8 cellular contexts compared by ENCODE assay signal in the genomic region with DNA sequence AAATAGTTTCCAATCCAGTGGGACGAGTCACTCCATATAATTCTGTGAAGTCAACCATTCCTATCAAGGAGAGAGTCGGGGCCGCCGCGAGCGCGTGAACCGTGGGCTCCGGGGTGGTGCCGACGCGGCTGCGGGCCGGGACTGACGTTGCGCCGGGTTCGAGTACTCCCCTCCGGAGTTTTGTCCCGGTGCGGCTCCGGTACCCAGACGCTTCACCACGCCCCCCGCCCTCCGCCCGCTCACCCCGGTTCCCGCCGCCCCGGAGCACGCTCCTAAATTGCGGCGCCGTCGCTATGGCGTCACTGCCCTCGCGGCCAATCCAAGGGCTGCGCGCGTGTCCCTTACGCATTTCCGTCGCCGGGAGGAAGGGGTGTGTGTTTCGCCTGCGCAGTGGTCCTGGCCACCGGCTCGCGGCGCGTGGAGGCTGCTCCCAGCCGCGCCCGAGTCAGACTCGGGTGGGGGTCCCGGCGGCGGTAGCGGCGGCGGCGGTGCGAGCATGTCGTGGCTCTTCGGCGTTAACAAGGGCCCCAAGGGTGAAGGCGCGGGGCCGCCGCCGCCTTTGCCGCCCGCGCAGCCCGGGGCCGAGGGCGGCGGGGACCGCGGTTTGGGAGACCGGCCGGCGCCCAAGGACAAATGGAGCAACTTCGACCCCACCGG. TPM values are rescaled to one million over a fixed set of nuclear protein-coding genes. Genes with fewer than 3 reads are reported as not detected.
DNase-seq lines count a peak whose midpoint lies in the region; ATAC-seq and TF ChIP-seq lines count a peak whose summit lies in the region.

A gene with protein sequence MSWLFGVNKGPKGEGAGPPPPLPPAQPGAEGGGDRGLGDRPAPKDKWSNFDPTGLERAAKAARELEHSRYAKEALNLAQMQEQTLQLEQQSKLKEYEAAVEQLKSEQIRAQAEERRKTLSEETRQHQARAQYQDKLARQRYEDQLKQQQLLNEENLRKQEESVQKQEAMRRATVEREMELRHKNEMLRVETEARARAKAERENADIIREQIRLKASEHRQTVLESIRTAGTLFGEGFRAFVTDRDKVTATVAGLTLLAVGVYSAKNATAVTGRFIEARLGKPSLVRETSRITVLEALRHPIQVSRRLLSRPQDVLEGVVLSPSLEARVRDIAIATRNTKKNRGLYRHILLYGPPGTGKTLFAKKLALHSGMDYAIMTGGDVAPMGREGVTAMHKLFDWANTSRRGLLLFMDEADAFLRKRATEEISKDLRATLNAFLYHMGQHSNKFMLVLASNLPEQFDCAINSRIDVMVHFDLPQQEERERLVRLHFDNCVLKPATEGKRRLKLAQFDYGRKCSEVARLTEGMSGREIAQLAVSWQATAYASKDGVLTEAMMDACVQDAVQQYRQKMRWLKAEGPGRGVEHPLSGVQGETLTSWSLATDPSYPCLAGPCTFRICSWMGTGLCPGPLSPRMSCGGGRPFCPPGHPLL (plus strand): TSS at position 377 of the 657 bp plus-strand sequence. CDS start 120 bp downstream, at position 497.

- H3K27me3 ChIP-seq in heart right ventricle (no peaks in the 10 kb centered on the region), upper lobe of left lung (no peaks in the 10 kb centered on the region)

- intact Hi-C loops in T-helper 1 cell treated with Interleukin-12 subunit alpha and Interleukin-12 subunit beta and Interleukin-4 antibody, amounts not matched to agents 30 ng/mL and 1 ng/mL, for 36 hours (cut with micrococcal nuclease): loop anchor here (1.0 to 2.0 kb wide), 9 partner anchors 36 to 188 kb away; a partner anchor contains a TSS
- intact Hi-C loops in heart right ventricle (cut with DNase I): no loop called here
- intact Hi-C loops in posterior cingulate gyrus (cut with DNase I): no loop called here

- no peak for TF ChIP-seq EP300 in upper lobe of left lung (IDR thresholded peaks at IDR 0.05)

- H3K36me3 ChIP-seq in heart right ventricle: peaks cover 0 to 6% (median 0%) of the 10 kb centered on the region in 9 donors
- H3K36me3 ChIP-seq in upper lobe of left lung: no peaks in the 10 kb centered on the region

- in situ Hi-C loops in GM13976 (cut with MboI; ENCODE audit: low sequenced_read_pairs, unreplicated experiment): no loop called here

- WGBS in heart right ventricle, 2 donors: 0 to 1% methylated on average over 56 to 80 of the region's 87 CpGs
- whole genome bisulfite sequencing in upper lobe of left lung, 2 donors: 0 to 1% methylated on average over 6 to 41 of the region's 87 CpGs

- H3K4me1 ChIP-seq in heart right ventricle (peaks cover 0 to 28% (median 19%) of the 10 kb centered on the region in 9 donors), upper lobe of left lung (peaks cover 20 to 27% (median 21%) of the 10 kb centered on the region in 4 donors)

- peak within 1 kb of the TSS; percentile 4 to 98 (median 81) for H3K4me3 ChIP-seq in heart right ventricle
- H3K4me3 ChIP-seq in upper lobe of left lung: peak within 1 kb of the TSS; percentile 75 to 92 (median 84)

- H3K27ac ChIP-seq in heart right ventricle (peak within 1 kb of the TSS in 9 of 10 donors; percentile 71 to 89 (median 84)), upper lobe of left lung (peak within 1 kb of the TSS; percentile 73 to 86 (median 80))

- peak in 2 of 4 donors; percentile 37 to 64 for TF ChIP-seq POLR2A in upper lobe of left lung (IDR thresholded peaks at IDR 0.05)

- ATAC-seq in HG02852 (IDR thresholded peaks at IDR 0.05; ENCODE audit: unreplicated experiment): peak; percentile 92
- ATAC-seq in heart right ventricle: peak; percentile 97 to 99 (median 99)
- ATAC-seq in upper lobe of left lung (ENCODE audit: low FRiP score in 2 of 2): peak; percentile 91 to 98

- H3K9me3 ChIP-seq in heart right ventricle: no peaks in the 10 kb centered on the region
- no peaks in the 10 kb centered on the region for H3K9me3 ChIP-seq in upper lobe of left lung

- TF ChIP-seq CTCF in GM13976 (IDR thresholded peaks at IDR 0.05; ENCODE audit: borderline replicate concordance, control extremely low read depth, extremely low read depth, insufficient read depth, missing control alignments) (no peak), heart right ventricle (IDR thresholded peaks at IDR 0.05) (no peak), upper lobe of left lung (IDR thresholded peaks at IDR 0.05) (peak in 2 of 6 experiments; percentile 19 to 34)

- peak; percentile 97 for DNase-seq in GM13976 (ENCODE audit: low spot score)
- peak; percentile 68 for DNase-seq in NCI-H1694 (lab: John Stamatoyannopoulos, UW)
- DNase-seq in amniotic epithelial cell (ENCODE audit: low read depth): peak; percentile 88
- peak; percentile 93 to 94 for DNase-seq in heart right ventricle
- peak; percentile 91 to 99 (median 94) for DNase-seq in posterior cingulate gyrus
- DNase-seq in upper lobe of left lung: peak; percentile 93 to 99

RNA-seq across cellular contexts. Expression of the gene that starts here (rescaled TPM):
- total RNA-seq in T-helper 1 cell treated with Interleukin-12 subunit alpha and Interleukin-12 subunit beta and Interleukin-4 antibody, amounts not matched to agents 30 ng/mL and 1 ng/mL, for 36 hours: 48.7 and 50.9 TPM in 2 replicates
- total RNA-seq in heart right ventricle (1 to 10 TPM; 5.3 to 9.9 (median 6.6) TPM), upper lobe of left lung (100 to 1,000 TPM in 1 of 6 donors, 10 to 100 TPM in 5; 19.9 to 120 (median 26.9) TPM)
- 10 to 100 TPM; 12.5 to 33.3 TPM for polyA plus RNA-seq in heart right ventricle

Comparison
In these comparisons a context has a peak if more than half of its experiments do, and no peak if none do; other contexts are left out.
1. Peak in every context shown above with its lines: DNase-seq, ATAC-seq, H3K4me3 ChIP-seq and H3K27ac ChIP-seq.